In genomic region chr20:327041-327945, GRCh38 we compare ENCODE assay signal across 1 cellular context.
TF ChIP-seq lines count a peak whose summit lies in the region.

No MANE protein-coding gene starts in this region.

TF ChIP-seq in GM23338, 12 proteins besides CTCF, POLR2A, EP300 and RAD21 (continued from another document):
- TF ChIP-seq ZNF462 (CRISPR knock-in tag; IDR thresholded peaks at IDR 0.05) = no peak
- no peak for TF ChIP-seq REST (IDR thresholded peaks at IDR 0.05; ENCODE audit: unreplicated experiment)
- TF ChIP-seq POLR2AphosphoS5 (IDR thresholded peaks at IDR 0.05; ENCODE audit: low read depth) = peak; percentile 55
- TF ChIP-seq ETS1 (IDR thresholded peaks at IDR 0.05) = no peak
- no peak for TF ChIP-seq JUNB (IDR thresholded peaks at IDR 0.05; ENCODE audit: unreplicated experiment)
- TF ChIP-seq NANOG (IDR thresholded peaks at IDR 0.05; ENCODE audit: borderline replicate concordance) = no peak
- TF ChIP-seq EZH2phosphoT487 (IDR thresholded peaks at IDR 0.05; ENCODE audit: unreplicated experiment) = no peak
TF ChIP-seq in GM23338: peak in this region for 2.
